Comparison of ENCODE assay signal across 8 cellular contexts in the genomic region with DNA sequence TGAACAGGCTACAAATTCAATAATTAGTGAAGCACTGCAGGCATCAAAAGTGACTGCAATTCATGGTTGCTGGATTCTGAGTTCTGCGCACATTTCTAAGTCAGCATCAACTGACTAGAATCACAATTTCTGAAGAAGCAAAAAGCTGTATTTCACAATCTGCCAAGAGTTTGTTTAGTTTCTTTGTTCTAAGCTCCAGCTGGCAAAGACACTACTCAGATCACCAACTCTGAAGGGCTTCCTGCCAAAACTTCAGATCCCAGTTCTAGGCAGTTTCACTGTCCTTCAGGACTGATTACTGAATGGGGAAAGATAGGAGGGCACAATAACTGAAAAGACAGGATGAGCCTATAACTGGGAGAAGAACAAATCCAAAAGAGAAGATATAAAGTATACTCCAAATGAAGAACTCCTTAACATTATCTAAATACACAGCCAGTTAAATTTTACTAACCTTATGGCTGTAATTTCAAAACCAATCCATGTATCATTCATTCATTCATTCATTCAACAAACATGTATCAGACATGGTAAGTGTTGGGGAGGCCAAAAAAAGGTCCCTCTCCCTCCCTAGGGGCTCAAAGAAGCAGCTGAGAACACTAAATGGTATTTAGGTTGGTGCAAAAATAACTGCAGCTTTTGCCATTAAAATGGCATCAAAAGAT. TPM values are rescaled to one million over a fixed set of nuclear protein-coding genes. Genes with fewer than 3 reads are reported as not detected.
DNase-seq lines count a peak whose midpoint lies in the region; ATAC-seq and TF ChIP-seq lines count a peak whose summit lies in the region.

No MANE protein-coding gene starts in this region.

- H3K27me3 Mint-ChIP-seq in brain: no peaks in the 10 kb centered on the region

- peaks cover 0 to 10% (median 0%) of the 10 kb centered on the region in 5 experiments for H3K9me3 Mint-ChIP-seq in brain

- ATAC-seq in left ventricle myocardium superior: peak; percentile 88

- peak overlapping the region in 2 of 5 experiments; percentile 30 to 34 for H3K4me3 Mint-ChIP-seq in brain

- peak; percentile 71 for DNase-seq in GM04504 (ENCODE audit: low read depth)
- DNase-seq in left ventricle myocardium superior: no peak
- peak; percentile 89 for DNase-seq in putamen (ENCODE audit: low spot score)
- DNase-seq in T-helper 9 cell: no peak
- no peak for DNase-seq in GF-D8 (lab: John Stamatoyannopoulos, UW)
- DNase-seq in GM10266 (ENCODE audit: extremely low spot score): no peak
- DNase-seq in UCSD-AML1 (lab: John Stamatoyannopoulos, UW; ENCODE audit: unreplicated experiment): no peak

- peak overlapping the region in 3 of 5 experiments; percentile 36 to 70 (median 45) for H3K27ac Mint-ChIP-seq in brain

- intact Hi-C loops in left ventricle myocardium superior (cut with micrococcal nuclease): loop anchor here (10.0 kb wide), 2 partner anchors 50 to 120 kb away; no protein-coding TSS in a partner anchor

- peaks cover 56% of the 10 kb centered on the region for H3K4me1 Mint-ChIP-seq in brain

- H3K36me3 Mint-ChIP-seq in brain: peaks cover 31% of the 10 kb centered on the region

- TF ChIP-seq CTCF in brain (conservative IDR thresholded peaks at IDR 0.05) (no peak), GM10266 (IDR thresholded peaks at IDR 0.05; ENCODE audit: control insufficient read depth, insufficient read depth, low read depth, missing control alignments) (no peak)

RNA-seq across cellular contexts. Expression of gene TJP1, which starts 17.1 kb away (rescaled TPM):
- polyA plus RNA-seq in brain (ENCODE audit: insufficient read depth, low read depth, low replicate concordance): 27.9 TPM
- total RNA-seq in left ventricle myocardium superior: 123 TPM

Comparison
In these comparisons a context has a peak if more than half of its experiments do, and no peak if none do; other contexts are left out.
1. DNase-seq: peak in GM04504 (single experiment) and putamen (single experiment); none in left ventricle myocardium superior (single experiment), T-helper 9 cell (single experiment), GF-D8 (single experiment), GM10266 (single experiment) and UCSD-AML1 (single experiment).